Comparison of ENCODE assay signal across 8 cellular contexts in genomic region chr19:13843104-13843921, GRCh38. TPM values are rescaled to one million over a fixed set of nuclear protein-coding genes. Genes with fewer than 3 reads are reported as not detected.
DNase-seq lines count a peak whose midpoint lies in the region; ATAC-seq lines count a peak whose summit lies in the region.

No MANE protein-coding gene starts in this region.

- no peaks in the 10 kb centered on the region for H3K27me3 Mint-ChIP-seq in memory B cell

- no peak for ATAC-seq in memory B cell (ENCODE audit: low read depth)
- no peak for ATAC-seq in GM19452 (IDR thresholded peaks at IDR 0.05; ENCODE audit: unreplicated experiment)

- H3K4me3 ChIP-seq in urinary bladder (ENCODE audit: low read depth, low read length): peak overlapping the region; percentile 94

- H3K9ac ChIP-seq in ES-I3 (ENCODE audit: low read depth, low read length): peak overlapping the region; percentile 64

- 15% methylated on average over 24 of the region's 24 CpGs for WGBS in urinary bladder

- H3K36me3 Mint-ChIP-seq in memory B cell: no peaks in the 10 kb centered on the region

- peaks cover 37% of the 10 kb centered on the region for H3K4me1 Mint-ChIP-seq in memory B cell

- H3K27ac Mint-ChIP-seq in memory B cell: peak overlapping the region; percentile 99

- no peaks in the 10 kb centered on the region for H3K9me3 ChIP-seq in ES-I3 (ENCODE audit: control insufficient read depth, insufficient read depth, low read length)

- no peaks in the 10 kb centered on the region for H3K9me3 Mint-ChIP-seq in memory B cell

- DNase-seq in NCI-H69 (lab: John Stamatoyannopoulos, UW): peak; percentile 96
- peak; percentile 37 for DNase-seq in dedifferentiated amniotic fluid mesenchymal stem cell (ENCODE audit: extremely low spot score)
- DNase-seq in memory B cell (ENCODE audit: low spot score in 2 of 2): peak in 1 of 2 donors; percentile 34
- DNase-seq in mesenteric fat pad (ENCODE audit: low spot score): no peak
- no peak for DNase-seq in hippocampal formation (lab: John Stamatoyannopoulos, UW)

- H3K36me3 ChIP-seq in ES-I3 (ENCODE audit: insufficient read depth, low read length): no peaks in the 10 kb centered on the region
- no peaks in the 10 kb centered on the region for H3K36me3 ChIP-seq in urinary bladder (ENCODE audit: insufficient read depth)

- peak overlapping the region; percentile 99 for H3K27ac ChIP-seq in urinary bladder (ENCODE audit: low read depth)

- H3K4me1 ChIP-seq in ES-I3 (ENCODE audit: insufficient read depth, low read length) (peaks cover 27% of the 10 kb centered on the region), urinary bladder (ENCODE audit: insufficient read depth) (no peaks in the 10 kb centered on the region)

- H3K4me3 Mint-ChIP-seq in memory B cell: peak overlapping the region; percentile 94

RNA-seq across cellular contexts. Expression of gene NANOS3, which starts 33.6 kb away (rescaled TPM):
- total RNA-seq in urinary bladder: not detected
- polyA plus RNA-seq in urinary bladder: 0.57 TPM
- total RNA-seq in mesenteric fat pad: not detected

RNA-seq across cellular contexts. Expression of gene ZSWIM4, which starts 48.1 kb away (rescaled TPM):
- 2.5 TPM for total RNA-seq in urinary bladder
- 2.2 TPM for polyA plus RNA-seq in urinary bladder
- total RNA-seq in mesenteric fat pad: 5.2 TPM

Comparison
In these comparisons a context has a peak if more than half of its experiments do, and no peak if none do; other contexts are left out.
1. DNase-seq: peak in NCI-H69 (single experiment) and dedifferentiated amniotic fluid mesenchymal stem cell (single experiment); none in mesenteric fat pad (single experiment) and hippocampal formation (0 of 2).